ENCODE assay signal across 15 cellular contexts in genomic region chr14:47596860-47597259, GRCh38.
"Had no signal": no experiment of that assay in that cellular context is flagged by ENCODE, and none has a peak within 500 bp of the region (broad histone marks: within the 10 kb centered on the region; RNA-seq: fewer than 3 reads in every experiment).

No MANE protein-coding gene starts in this region.

- H3K27ac Mint-ChIP-seq: activated CD4-positive, alpha-beta memory T cell treated with anti-CD3 and anti-CD28 coated beads for 36 hours; activated CD4-positive, alpha-beta T cell treated with anti-CD3 and anti-CD28 coated beads for 36 hours; activated CD8-positive, alpha-beta memory T cell treated with anti-CD3 and anti-CD28 coated beads, Interleukin-2, amount 10 ng/mL, durations not matched to agents 7 days and 5 days; activated naive CD4-positive, alpha-beta T cell treated with anti-CD3 and anti-CD28 coated beads, Interleukin-2, amount 10 ng/mL, durations not matched to agents 7 days and 5 days; activated T-helper 2 cell treated with anti-CD3 and anti-CD28 coated beads, Interferon-gamma antibody, Interleukin-2, Interleukin-4, amounts not matched to agents 10 μg/mL and 5 μg/mL and 100 μg/mL, durations not matched to agents 14 hours and 24 hours and 36 hours; nephron had no signal

- H3K27me3 Mint-ChIP-seq: activated CD4-positive, alpha-beta memory T cell treated with anti-CD3 and anti-CD28 coated beads for 36 hours; activated CD4-positive, alpha-beta T cell treated with anti-CD3 and anti-CD28 coated beads for 36 hours; activated CD8-positive, alpha-beta memory T cell treated with anti-CD3 and anti-CD28 coated beads, Interleukin-2, amount 10 ng/mL, durations not matched to agents 7 days and 5 days; activated naive CD4-positive, alpha-beta T cell treated with anti-CD3 and anti-CD28 coated beads, Interleukin-2, amount 10 ng/mL, durations not matched to agents 7 days and 5 days had no signal

- H3K4me3 ChIP-seq: adrenal gland, gastroesophageal sphincter, heart right ventricle, right lobe of liver, smooth muscle cell had no signal

- DNase-seq: activated CD4-positive, alpha-beta memory T cell treated with anti-CD3 and anti-CD28 coated beads for 36 hours; activated CD4-positive, alpha-beta T cell treated with anti-CD3 and anti-CD28 coated beads for 36 hours; activated CD8-positive, alpha-beta memory T cell treated with anti-CD3 and anti-CD28 coated beads, Interleukin-2, amount 10 ng/mL, durations not matched to agents 7 days and 5 days; activated naive CD4-positive, alpha-beta T cell treated with anti-CD3 and anti-CD28 coated beads, Interleukin-2, amount 10 ng/mL, durations not matched to agents 7 days and 5 days; activated T-cell treated with anti-CD3 and anti-CD28 coated beads, Interleukin-2, amount 50 U/mL, for 1 hour; adrenal gland; dermis blood vessel endothelial cell; heart right ventricle; right lobe of liver; stimulated activated naive CD8-positive, alpha-beta T cell treated with anti-CD3 and anti-CD28 coated beads, Interleukin-15, Interleukin-2, amounts not matched to agents 100 U/mL and 50 U/mL, for 24 hours; trophoblast cell had no signal

- H3K27ac ChIP-seq: adrenal gland, gastroesophageal sphincter, heart right ventricle, right lobe of liver had no signal

- H3K9me3 ChIP-seq: adrenal gland, gastroesophageal sphincter, right lobe of liver had no signal

- H3K36me3 ChIP-seq: adrenal gland, gastroesophageal sphincter, heart right ventricle, right lobe of liver had no signal

- H3K4me1 ChIP-seq: adrenal gland, gastroesophageal sphincter, heart right ventricle, right lobe of liver had no signal

- H3K4me2 ChIP-seq: smooth muscle cell had no signal

- H3K4me3 Mint-ChIP-seq: activated CD4-positive, alpha-beta memory T cell treated with anti-CD3 and anti-CD28 coated beads for 36 hours; activated CD4-positive, alpha-beta T cell treated with anti-CD3 and anti-CD28 coated beads for 36 hours; activated CD8-positive, alpha-beta memory T cell treated with anti-CD3 and anti-CD28 coated beads, Interleukin-2, amount 10 ng/mL, durations not matched to agents 7 days and 5 days; activated naive CD4-positive, alpha-beta T cell treated with anti-CD3 and anti-CD28 coated beads, Interleukin-2, amount 10 ng/mL, durations not matched to agents 7 days and 5 days; nephron had no signal

- H3K36me3 Mint-ChIP-seq: activated CD4-positive, alpha-beta memory T cell treated with anti-CD3 and anti-CD28 coated beads for 36 hours; activated CD8-positive, alpha-beta memory T cell treated with anti-CD3 and anti-CD28 coated beads, Interleukin-2, amount 10 ng/mL, durations not matched to agents 7 days and 5 days; activated naive CD4-positive, alpha-beta T cell treated with anti-CD3 and anti-CD28 coated beads, Interleukin-2, amount 10 ng/mL, durations not matched to agents 7 days and 5 days had no signal

- H3K27me3 ChIP-seq: adrenal gland, gastroesophageal sphincter, heart right ventricle, right lobe of liver had no signal

- ATAC-seq: activated CD4-positive, alpha-beta T cell treated with anti-CD3 and anti-CD28 coated beads for 36 hours; activated CD8-positive, alpha-beta memory T cell treated with anti-CD3 and anti-CD28 coated beads, Interleukin-2, amount 10 ng/mL, durations not matched to agents 7 days and 5 days; gastroesophageal sphincter; heart right ventricle; right lobe of liver; stimulated activated naive CD8-positive, alpha-beta T cell treated with anti-CD3 and anti-CD28 coated beads, Interleukin-15, Interleukin-2, amounts not matched to agents 100 U/mL and 50 U/mL, for 24 hours had no signal

- H3K4me1 Mint-ChIP-seq: activated CD4-positive, alpha-beta T cell treated with anti-CD3 and anti-CD28 coated beads for 36 hours; activated CD8-positive, alpha-beta memory T cell treated with anti-CD3 and anti-CD28 coated beads, Interleukin-2, amount 10 ng/mL, durations not matched to agents 7 days and 5 days; activated naive CD4-positive, alpha-beta T cell treated with anti-CD3 and anti-CD28 coated beads, Interleukin-2, amount 10 ng/mL, durations not matched to agents 7 days and 5 days; nephron had no signal
